ENCODE assay signal across 1 cellular context in genomic region chr20:46583411-46584214, GRCh38.
TF ChIP-seq lines count a peak whose summit lies in the region.

No MANE protein-coding gene starts in this region.

TF ChIP-seq in WTC11, 78 proteins besides CTCF, POLR2A, EP300 and RAD21 (continued from another document):
- TF ChIP-seq ZNF263 (CRISPR knock-in tag; IDR thresholded peaks at IDR 0.05; ENCODE audit: low read depth) (no peak), GABPB1 (CRISPR knock-in tag; IDR thresholded peaks at IDR 0.05) (no peak), ZNF138 (CRISPR knock-in tag; conservative IDR thresholded peaks at IDR 0.05) (no peak), ATF1 (CRISPR knock-in tag; IDR thresholded peaks at IDR 0.05) (no peak), FOXJ3 (CRISPR knock-in tag; IDR thresholded peaks at IDR 0.05; ENCODE audit: borderline replicate concordance) (no peak), SMAD3 (CRISPR knock-in tag; IDR thresholded peaks at IDR 0.05; ENCODE audit: borderline replicate concordance) (0 out of 2 replicates have a peak, but pooled peaks have one; percentile 66), NFATC4 (CRISPR knock-in tag; IDR thresholded peaks at IDR 0.05) (no peak), USF2 (CRISPR knock-in tag; IDR thresholded peaks at IDR 0.05) (peak; percentile 94), NFE2L1 (CRISPR knock-in tag; IDR thresholded peaks at IDR 0.05) (no peak), E2F1 (CRISPR knock-in tag; IDR thresholded peaks at IDR 0.05) (no peak), CBFB (CRISPR knock-in tag; IDR thresholded peaks at IDR 0.05; ENCODE audit: low read depth) (no peak), ATF6 (CRISPR knock-in tag; IDR thresholded peaks at IDR 0.05) (no peak), PREB (CRISPR knock-in tag; IDR thresholded peaks at IDR 0.05; ENCODE audit: borderline replicate concordance) (no peak), ZNF532 (CRISPR knock-in tag; IDR thresholded peaks at IDR 0.05; ENCODE audit: borderline replicate concordance) (no peak), TEAD4 (CRISPR knock-in tag; IDR thresholded peaks at IDR 0.05) (no peak), GTF2I (CRISPR knock-in tag; conservative IDR thresholded peaks at IDR 0.05) (peak; percentile 53)
